Comparison of ENCODE assay signal across 26 cellular contexts in genomic region chr22:38464992-38465672, GRCh38. TPM values are rescaled to one million over a fixed set of nuclear protein-coding genes. Genes with fewer than 3 reads are reported as not detected.
DNase-seq lines count a peak whose midpoint lies in the region; ATAC-seq, FAIRE-seq and TF ChIP-seq lines count a peak whose summit lies in the region.
"Had no signal": no experiment of that assay in that cellular context is flagged by ENCODE, and none has a peak within 500 bp of the region (broad histone marks: within the 10 kb centered on the region; RNA-seq: fewer than 3 reads in every experiment).

No MANE protein-coding gene starts in this region.

- H3K27ac ChIP-seq in heart right ventricle, result no peak overlapping the region
- H3K27ac ChIP-seq: HL-60 had no signal

- ATAC-seq in left cardiac atrium (no peak), heart right ventricle (no peak)
- ATAC-seq in activated CD8-positive, alpha-beta memory T cell treated with anti-CD3 and anti-CD28 coated beads, Interleukin-2, amount 10 ng/mL, durations not matched to agents 7 days and 5 days, result no peak
- ATAC-seq: GM23338, PC-3 had no signal

- H3K9me3 ChIP-seq in heart right ventricle, result no peaks in the 10 kb centered on the region
- H3K9me3 ChIP-seq: BE2C, SK-N-SH had no signal

- TF ChIP-seq CTCF in heart right ventricle (IDR thresholded peaks at IDR 0.05) (no peak), glutamatergic neuron (IDR thresholded peaks at IDR 0.05; ENCODE audit: partially characterized antibody, unreplicated experiment) (no peak), GM20000 (IDR thresholded peaks at IDR 0.05; ENCODE audit: extremely low read depth, missing control alignments) (no peak)

- intact Hi-C loops in left cardiac atrium (cut with DNase I), result no loop called here
- intact Hi-C loops in heart right ventricle (cut with DNase I), result loop anchor here in 5 of 10 donors (5.0 kb wide), 3 partner anchors 37 to 48 kb away; partner anchors contain the start of gene DDX17 (in 2 of the 5)
- intact Hi-C loops in posterior vena cava (cut with DNase I), result no loop called here

- H3K4me3 Mint-ChIP-seq in glutamatergic neuron (ENCODE audit: unreplicated experiment), result no peak overlapping the region
- H3K4me3 Mint-ChIP-seq in activated CD8-positive, alpha-beta memory T cell treated with anti-CD3 and anti-CD28 coated beads, Interleukin-2, amount 10 ng/mL, durations not matched to agents 7 days and 5 days, result no peak overlapping the region

- peaks cover 3% of the 10 kb centered on the region for H3K9me3 Mint-ChIP-seq in glutamatergic neuron (ENCODE audit: unreplicated experiment)
- H3K9me3 Mint-ChIP-seq in activated CD8-positive, alpha-beta memory T cell treated with anti-CD3 and anti-CD28 coated beads, Interleukin-2, amount 10 ng/mL, durations not matched to agents 7 days and 5 days (ENCODE audit: low read depth), result no peaks in the 10 kb centered on the region
- H3K9me3 Mint-ChIP-seq: CD4-positive, CD25-positive, alpha-beta regulatory T cell; GM23338 had no signal

- no peak for FAIRE-seq in H54 (lab: Jason Lieb, UNC)
- FAIRE-seq: GM18507 had no signal

- WGBS in heart right ventricle, 2 donors, result 87 to 88% methylated on average over 10 of the region's 10 CpGs

- CTCF ChIA-PET in activated CD8-positive, alpha-beta memory T cell treated with anti-CD3 and anti-CD28 coated beads, Interleukin-2, amount 10 ng/mL, durations not matched to agents 7 days and 5 days (lab: Charles Lee), result no interaction called here

- H3K4me3 ChIP-seq in heart right ventricle, result no peak overlapping the region
- H3K4me3 ChIP-seq: GM23338 had no signal

- H3K4me1 ChIP-seq in heart right ventricle, result peaks cover 3 to 51% (median 37%) of the 10 kb centered on the region in 9 donors
- H3K4me1 ChIP-seq: BE2C had no signal

- TF ChIP-seq POLR2A in H54 (IDR thresholded peaks at IDR 0.05; ENCODE audit: low read depth, low read length), result no peak

- no peaks in the 10 kb centered on the region for H3K36me3 ChIP-seq in heart right ventricle
- H3K36me3 ChIP-seq: BE2C had no signal

- peaks cover 12% of the 10 kb centered on the region for H3K4me1 Mint-ChIP-seq in glutamatergic neuron (ENCODE audit: low read depth, unreplicated experiment)
- peaks cover 13% of the 10 kb centered on the region for H3K4me1 Mint-ChIP-seq in activated CD8-positive, alpha-beta memory T cell treated with anti-CD3 and anti-CD28 coated beads, Interleukin-2, amount 10 ng/mL, durations not matched to agents 7 days and 5 days

- H3K27ac Mint-ChIP-seq in glutamatergic neuron (ENCODE audit: unreplicated experiment), result no peak overlapping the region
- H3K27ac Mint-ChIP-seq in activated CD8-positive, alpha-beta memory T cell treated with anti-CD3 and anti-CD28 coated beads, Interleukin-2, amount 10 ng/mL, durations not matched to agents 7 days and 5 days, result no peak overlapping the region
- H3K27ac Mint-ChIP-seq: CD4-positive, CD25-positive, alpha-beta regulatory T cell; GM23338 had no signal

- peaks cover 0 to 88% (median 1%) of the 10 kb centered on the region in 7 donors for H3K27me3 ChIP-seq in heart right ventricle

- no peaks in the 10 kb centered on the region for H3K36me3 Mint-ChIP-seq in glutamatergic neuron (ENCODE audit: unreplicated experiment)
- H3K36me3 Mint-ChIP-seq in activated CD8-positive, alpha-beta memory T cell treated with anti-CD3 and anti-CD28 coated beads, Interleukin-2, amount 10 ng/mL, durations not matched to agents 7 days and 5 days, result no peaks in the 10 kb centered on the region
- H3K36me3 Mint-ChIP-seq: CD4-positive, CD25-positive, alpha-beta regulatory T cell had no signal

- DNase-seq in left cardiac atrium, result peak; percentile 14
- no peak for DNase-seq in heart right ventricle
- peak; percentile 7 for DNase-seq in glutamatergic neuron
- DNase-seq in posterior vena cava (ENCODE audit: low spot score), result peak; percentile 64
- DNase-seq in H54 (ENCODE audit: insufficient read length, low spot score), result no peak
- no peak for DNase-seq in activated CD8-positive, alpha-beta memory T cell treated with anti-CD3 and anti-CD28 coated beads, Interleukin-2, amount 10 ng/mL, durations not matched to agents 7 days and 5 days
- DNase-seq in NCI-H2107 treated with DMSO at 0.1 percent for 48 hours (lab: John Stamatoyannopoulos, UW; ENCODE audit: unreplicated experiment), result no peak
- no peak for DNase-seq in GM20000 (ENCODE audit: low spot score)
- DNase-seq: 8988T; ACHN; BE2C; CD4-positive, CD25-positive, alpha-beta regulatory T cell; HCEC 1CT; MV-4-11; NCI-H1105; NCI-H1436 treated with DMSO at 0.1 percent for 48 hours; NCI-H187 treated with DMSO at 0.1 percent for 48 hours; NCI-H446 treated with DMSO at 0.1 percent for 48 hours; NK-92 treated with Interleukin-12 subunit alpha and Interleukin-12 subunit beta, amount 100 ng/mL, for 24 hours; PC-3; SK-N-SH had no signal

- H3K27me3 Mint-ChIP-seq in glutamatergic neuron (ENCODE audit: unreplicated experiment), result peaks cover 17% of the 10 kb centered on the region
- peaks cover 73% of the 10 kb centered on the region for H3K27me3 Mint-ChIP-seq in activated CD8-positive, alpha-beta memory T cell treated with anti-CD3 and anti-CD28 coated beads, Interleukin-2, amount 10 ng/mL, durations not matched to agents 7 days and 5 days

RNA-seq across cellular contexts. Expression of gene KDELR3, which starts 2.8 kb away (rescaled TPM):
- total RNA-seq in left cardiac atrium (10 to 100 TPM in 1 of 2 donors, 1 to 10 TPM in 1; 9.2 to 10.1 TPM), heart right ventricle (10 to 100 TPM in 3 of 10 donors, 1 to 10 TPM in 7; 3.4 to 12.9 (median 7.9) TPM), glutamatergic neuron (ENCODE audit: unreplicated experiment) (not detected), posterior vena cava (10 to 100 TPM; 14.5 to 23.1 TPM)
- polyA plus RNA-seq in heart right ventricle, result 10 to 100 TPM in 1 of 2 donors, 1 to 10 TPM in 1; 9.4 to 11.5 TPM
- 1 to 10 TPM in 1 of 2 experiments, under 1 TPM in 1; 0.23 to 1.2 TPM for total RNA-seq in activated CD8-positive, alpha-beta memory T cell treated with anti-CD3 and anti-CD28 coated beads, Interleukin-2, amount 10 ng/mL, durations not matched to agents 7 days and 5 days
- total RNA-seq: CD4-positive, CD25-positive, alpha-beta regulatory T cell had no signal

RNA-seq across cellular contexts. Expression of gene KCNJ4, which starts 10.1 kb away (rescaled TPM):
- total RNA-seq in left cardiac atrium (10 to 100 TPM in 1 of 2 donors, 1 to 10 TPM in 1; 7.2 to 15.9 TPM), heart right ventricle (10 to 100 TPM in 9 of 10 donors, 1 to 10 TPM in 1; 4.9 to 93.3 (median 43.9) TPM), glutamatergic neuron (ENCODE audit: unreplicated experiment) (0.86 TPM), posterior vena cava (not detected)
- polyA plus RNA-seq in heart right ventricle, result 10 to 100 TPM in 1 of 2 donors, 1 to 10 TPM in 1; 7.6 to 19.5 TPM
- not detected for total RNA-seq in activated CD8-positive, alpha-beta memory T cell treated with anti-CD3 and anti-CD28 coated beads, Interleukin-2, amount 10 ng/mL, durations not matched to agents 7 days and 5 days
- total RNA-seq: CD4-positive, CD25-positive, alpha-beta regulatory T cell; LHCN-M2; MCF 10A; PC-3 had no signal
- polyA plus RNA-seq: CD4-positive, CD25-positive, alpha-beta regulatory T cell; SK-N-SH had no signal

RNA-seq across cellular contexts. Expression of gene DDX17, which starts 41.0 kb away (rescaled TPM):
- 100 to 1,000 TPM; 209 to 220 TPM for total RNA-seq in left cardiac atrium
- total RNA-seq in heart right ventricle, result 100 to 1,000 TPM; 156 to 236 (median 169) TPM
- polyA plus RNA-seq in heart right ventricle, result 100 to 1,000 TPM in 1 of 2 donors, 10 to 100 TPM in 1; 76.2 to 241 TPM
- total RNA-seq in glutamatergic neuron (ENCODE audit: unreplicated experiment), result 530 TPM
- 100 to 1,000 TPM; 260 to 323 TPM for total RNA-seq in posterior vena cava
- total RNA-seq in activated CD8-positive, alpha-beta memory T cell treated with anti-CD3 and anti-CD28 coated beads, Interleukin-2, amount 10 ng/mL, durations not matched to agents 7 days and 5 days, result 100 to 1,000 TPM; 452 to 527 TPM

Comparison
In these comparisons a context has a peak if more than half of its experiments do, and no peak if none do; other contexts are left out.
1. DNase-seq: peak in left cardiac atrium (single experiment), glutamatergic neuron (single experiment) and posterior vena cava (single experiment); none in heart right ventricle (0 of 2), H54 (single experiment), activated CD8-positive, alpha-beta memory T cell treated with anti-CD3 and anti-CD28 coated beads, Interleukin-2, amount 10 ng/mL, durations not matched to agents 7 days and 5 days (single experiment), NCI-H2107 treated with DMSO at 0.1 percent for 48 hours (single experiment) and GM20000 (single experiment).